In the genomic region with DNA sequence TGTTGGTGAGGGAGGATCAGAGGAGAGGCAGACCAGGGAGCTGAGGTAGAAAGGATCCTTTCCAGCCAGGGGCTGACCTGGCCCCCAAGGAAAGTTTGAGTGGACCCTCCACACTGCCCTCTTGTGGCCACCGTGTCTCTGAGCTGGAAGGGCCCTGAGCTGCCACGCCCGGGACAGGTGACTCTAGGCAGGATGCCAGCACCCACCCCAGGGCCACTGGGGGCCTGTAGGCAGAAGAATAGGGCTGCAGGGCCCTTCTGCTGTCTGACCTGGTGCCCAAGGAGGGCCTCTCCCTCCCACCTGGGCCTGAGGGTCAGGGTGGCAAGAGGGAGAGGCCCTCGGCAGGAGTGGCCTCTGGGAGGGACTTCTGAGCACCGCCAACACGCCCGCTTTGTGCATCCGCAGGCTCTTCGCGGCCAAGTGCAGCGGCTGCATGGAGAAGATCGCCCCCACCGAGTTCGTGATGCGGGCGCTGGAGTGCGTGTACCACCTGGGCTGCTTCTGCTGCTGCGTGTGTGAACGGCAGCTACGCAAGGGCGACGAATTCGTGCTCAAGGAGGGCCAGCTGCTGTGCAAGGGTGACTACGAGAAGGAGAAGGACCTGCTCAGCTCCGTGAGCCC, we compare ENCODE assay signal across 8 cellular contexts.
A peak's percentile ranks its signal among the peaks of the same experiment; 100 is the strongest.
DNase-seq lines count a peak whose midpoint lies in the region; ATAC-seq lines count a peak whose summit lies in the region.

No MANE protein-coding gene starts in this region.

- H3K27ac Mint-ChIP-seq in activated naive CD4-positive, alpha-beta T cell treated with anti-CD3 and anti-CD28 coated beads, Interleukin-2, amount 50 U/mL, for 72 hours, result no peak overlapping the region

- in situ Hi-C loops in SK-MEL-5 (cut with HindIII; ENCODE audit: low pct_unique_long_range_greater_than_20kb, low sequenced_read_pairs), result no loop called here

- H3K9me3 Mint-ChIP-seq in activated naive CD4-positive, alpha-beta T cell treated with anti-CD3 and anti-CD28 coated beads, Interleukin-2, amount 50 U/mL, for 72 hours, result no peaks in the 10 kb centered on the region

- no peaks in the 10 kb centered on the region for H3K36me3 Mint-ChIP-seq in activated naive CD4-positive, alpha-beta T cell treated with anti-CD3 and anti-CD28 coated beads, Interleukin-2, amount 50 U/mL, for 72 hours

- DNase-seq in NCI-H2196 (lab: John Stamatoyannopoulos, UW; ENCODE audit: unreplicated experiment) (peak; percentile 60), NCI-H2196 treated with DMSO at 0.1 percent for 48 hours (lab: John Stamatoyannopoulos, UW; ENCODE audit: unreplicated experiment) (no peak), SK-MEL-5 (ENCODE audit: low read depth, low spot score) (peak; percentile 64), iPS-NIHi7 (ENCODE audit: extremely low spot score) (peak; percentile 81)
- peak in 1 of 2 donors; percentile 76 for DNase-seq in activated naive CD4-positive, alpha-beta T cell treated with anti-CD3 and anti-CD28 coated beads, Interleukin-2, amount 50 U/mL, for 72 hours (ENCODE audit: low spot score in 2 of 2)
- peak; percentile 33 to 61 for DNase-seq in stimulated activated CD4-positive, alpha-beta T cell treated with anti-CD3 and anti-CD28 coated beads, Interleukin-4, amount 100 ng/mL, for 4 hours

- ATAC-seq in activated naive CD4-positive, alpha-beta T cell treated with anti-CD3 and anti-CD28 coated beads, Interleukin-2, amount 50 U/mL, for 72 hours, result peak; percentile 56 to 84
- ATAC-seq in HG03565 (IDR thresholded peaks at IDR 0.05; ENCODE audit: unreplicated experiment) (no peak), GM19351 (IDR thresholded peaks at IDR 0.05; ENCODE audit: unreplicated experiment) (no peak)

Comparison
In these comparisons a context has a peak if more than half of its experiments do, and no peak if none do; other contexts are left out.
1. ATAC-seq: peak in activated naive CD4-positive, alpha-beta T cell treated with anti-CD3 and anti-CD28 coated beads, Interleukin-2, amount 50 U/mL, for 72 hours (2 of 2); none in HG03565 (single experiment) and GM19351 (single experiment).